Comparison of ENCODE assay signal across 8 cellular contexts in the genomic region with DNA sequence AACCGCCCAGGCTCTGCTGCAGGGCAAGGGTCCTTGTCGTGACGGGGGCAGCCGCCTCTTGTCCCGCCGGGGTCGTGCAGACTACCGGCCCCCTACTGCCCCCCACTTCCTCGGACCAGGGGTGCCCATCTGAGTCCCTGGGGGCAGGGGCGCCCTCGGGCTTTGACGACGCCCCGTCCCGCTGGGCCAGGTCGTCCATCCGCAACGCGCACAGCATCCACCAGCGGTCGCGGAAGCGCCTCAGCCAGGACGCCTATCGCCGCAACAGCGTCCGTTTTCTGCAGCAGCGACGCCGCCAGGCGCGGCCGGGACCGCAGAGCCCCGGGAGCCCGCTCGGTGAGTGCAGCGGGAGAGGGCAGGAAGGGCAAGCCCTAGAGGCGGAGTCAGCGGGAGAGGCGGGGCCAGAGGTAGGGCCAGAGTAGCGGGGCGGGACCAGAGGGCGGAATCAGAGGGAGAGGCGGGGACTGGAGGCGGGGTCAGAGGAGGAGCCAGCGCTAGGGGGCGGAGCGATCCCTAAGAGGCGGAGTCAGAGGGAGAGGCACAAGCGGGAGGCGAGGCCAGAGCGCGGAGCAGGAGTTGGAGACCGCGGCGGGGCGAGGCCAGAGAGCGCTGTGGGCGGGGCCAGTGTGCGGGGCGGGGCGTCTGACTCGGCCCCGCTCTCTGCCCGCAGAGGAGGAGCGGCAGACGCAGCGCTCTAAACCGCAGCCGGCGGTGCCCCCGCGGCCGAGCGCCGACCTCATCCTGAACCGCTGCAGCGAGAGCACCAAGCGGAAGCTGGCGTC. TPM values are rescaled to one million over a fixed set of nuclear protein-coding genes. Genes with fewer than 3 reads are reported as not detected.
DNase-seq lines count a peak whose midpoint lies in the region; ATAC-seq and TF ChIP-seq lines count a peak whose summit lies in the region.
"Not testable (repeated sequence)": the region's sequence is repeated elsewhere in the genome, so short reads cannot be mapped to it uniquely, and the experiment has no call there.

No MANE protein-coding gene starts in this region.

- H3K27me3 ChIP-seq in HUES64 (ENCODE audit: insufficient read depth, low read length); dorsolateral prefrontal cortex: not testable (repeated sequence)

- intact Hi-C loops in dorsolateral prefrontal cortex (cut with DNase I) = not testable (repeated sequence)

- DNase-seq in COR-L47 (lab: John Stamatoyannopoulos, UW) (peak; percentile 47), NOMO-1 (lab: John Stamatoyannopoulos, UW; ENCODE audit: unreplicated experiment in 2 of 2) (peak; percentile 92 to 98), dorsolateral prefrontal cortex (peak; percentile 88 to 100 (median 94)), medulla oblongata (ENCODE audit: extremely low spot score) (peak; percentile 96)
- DNase-seq in activated CD8-positive, alpha-beta memory T cell treated with anti-CD3 and anti-CD28 coated beads for 1 hour (ENCODE audit: extremely low read depth in 1 of 2, low read depth in 1 of 2) = peak; percentile 82 to 89
- peak; percentile 91 to 96 for DNase-seq in stimulated activated CD4-positive, alpha-beta T cell treated with anti-CD3 and anti-CD28 coated beads, Interleukin-4, amount 100 ng/mL, for 48 hours (ENCODE audit: low read depth in 2 of 2)

- not testable (repeated sequence) for H3K9ac ChIP-seq in HUES64 (ENCODE audit: low read depth, low read length)

- not testable (repeated sequence) for TF ChIP-seq CTCF in dorsolateral prefrontal cortex (IDR thresholded peaks at IDR 0.05 in 54 of 56, conservative IDR thresholded peaks at IDR 0.05 in 2 of 56; ENCODE audit: low read depth in 1 of 56, partially characterized antibody in 56 of 56)

- H3K27ac ChIP-seq in HUES64 (ENCODE audit: low read depth, low read length) = not testable (repeated sequence)
- H3K27ac ChIP-seq in dorsolateral prefrontal cortex = peak overlapping the region in 1 of 59 donors; percentile 53

- H3K4me1 ChIP-seq in HUES64 (ENCODE audit: insufficient read depth, low read length) = not testable (repeated sequence)

- 1% methylated on average over 18 of the region's 82 CpGs for WGBS in HUES64

- not testable (repeated sequence) for H3K9me3 ChIP-seq in HUES64 (ENCODE audit: insufficient read depth, low read depth, low read length)

- peak overlapping the region; percentile 43 for H3K4me3 ChIP-seq in HUES64 (ENCODE audit: low read length)
- H3K4me3 ChIP-seq in dorsolateral prefrontal cortex = peak overlapping the region in 43 of 59 donors; percentile 25 to 62 (median 42)

- ATAC-seq in GM21737 (IDR thresholded peaks at IDR 0.05; ENCODE audit: unreplicated experiment) = peak; percentile 86

- not testable (repeated sequence) for H3K36me3 ChIP-seq in HUES64 (ENCODE audit: insufficient read depth, low read length)

RNA-seq across cellular contexts. Expression of gene NCF1, which starts 14.7 kb away (rescaled TPM):
- polyA plus RNA-seq in HUES64 (2013, experiment 1 of 2) = not detected
- polyA plus RNA-seq in HUES64 (2013, experiment 2 of 2) = 0.57 TPM
- total RNA-seq in dorsolateral prefrontal cortex = 10 to 100 TPM in 1 of 120 experiments, 1 to 10 TPM in 115, under 1 TPM in 3, not detected in 1; 0.62 to 10.8 (median 2.7) TPM
